27 cellular contexts compared by ENCODE assay signal in the genomic region with DNA sequence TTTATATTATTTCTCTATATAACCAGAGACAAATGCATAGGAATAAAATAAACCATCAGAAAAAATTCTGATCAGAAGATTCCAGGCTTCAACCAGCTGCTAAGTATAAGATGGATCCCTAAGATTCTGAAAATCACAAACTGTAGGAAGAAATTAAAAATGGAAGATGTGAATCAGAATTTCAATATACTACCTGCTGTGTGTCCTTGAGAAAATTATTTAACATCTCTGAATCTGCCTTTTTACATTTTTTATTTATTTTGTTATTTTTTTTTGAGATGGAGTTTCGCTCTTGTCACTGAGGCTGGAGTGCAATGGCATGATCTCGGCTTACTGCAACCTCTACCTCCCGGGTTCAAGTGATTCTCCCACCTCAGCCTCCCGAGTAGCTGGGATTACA.
"Had no signal": no experiment of that assay in that cellular context is flagged by ENCODE, and none has a peak within 500 bp of the region (broad histone marks: within the 10 kb centered on the region; RNA-seq: fewer than 3 reads in every experiment).

No MANE protein-coding gene starts in this region.

- H3K27ac Mint-ChIP-seq: dendritic cell treated with granulocyte-macrophage colony-stimulating factor and Interleukin-4, amounts not matched to agents 40 ng/mL and 50 ng/mL, for 4 days; effector memory CD8-positive, alpha-beta T cell; endodermal cell had no signal

- DNase-seq: colonic mucosa; cortex of kidney; dermis blood vessel endothelial cell; dorsolateral prefrontal cortex; effector CD4-positive, alpha-beta T cell; effector CD8-positive, alpha-beta T cell; effector memory CD4-positive, alpha-beta T cell; effector memory CD8-positive, alpha-beta T cell; endodermal cell; esophagus squamous epithelium; foreskin fibroblast; foreskin keratinocyte; foreskin melanocyte; gastrocnemius medialis; glutamatergic neuron; head of caudate nucleus; heart left ventricle; heart right ventricle had no signal

- H3K9me3 ChIP-seq: colonic mucosa, esophagus muscularis mucosa, esophagus squamous epithelium, gastrocnemius medialis, gastroesophageal sphincter, heart left ventricle, heart right ventricle had no signal

- H3K27me3 Mint-ChIP-seq: dendritic cell treated with granulocyte-macrophage colony-stimulating factor and Interleukin-4, amounts not matched to agents 40 ng/mL and 50 ng/mL, for 4 days had no signal

- ATAC-seq: effector memory CD8-positive, alpha-beta T cell; esophagus mucosa; foreskin keratinocyte; gastrocnemius medialis; gastroesophageal sphincter; heart left ventricle; heart right ventricle had no signal

- H3K27ac ChIP-seq: colonic mucosa, coronary artery, epithelial cell of prostate, esophagus squamous epithelium, foreskin keratinocyte, gastrocnemius medialis, gastroesophageal sphincter, heart left ventricle had no signal

- H3K36me3 ChIP-seq: colonic mucosa, esophagus muscularis mucosa, esophagus squamous epithelium, gastrocnemius medialis, gastroesophageal sphincter, heart left ventricle, heart right ventricle had no signal

- FAIRE-seq: colon, endometrium, frontal cortex had no signal

- H3K4me3 Mint-ChIP-seq: dendritic cell treated with granulocyte-macrophage colony-stimulating factor and Interleukin-4, amounts not matched to agents 40 ng/mL and 50 ng/mL, for 4 days; effector memory CD8-positive, alpha-beta T cell; endodermal cell had no signal

- H3K9me3 Mint-ChIP-seq: dendritic cell treated with granulocyte-macrophage colony-stimulating factor and Interleukin-4, amounts not matched to agents 40 ng/mL and 50 ng/mL, for 4 days; effector memory CD8-positive, alpha-beta T cell; endodermal cell had no signal

- H3K27me3 ChIP-seq: colonic mucosa, dorsolateral prefrontal cortex, esophagus muscularis mucosa, esophagus squamous epithelium, foreskin keratinocyte, gastrocnemius medialis, gastroesophageal sphincter, heart left ventricle, heart right ventricle had no signal

- H3K4me3 ChIP-seq: colonic mucosa, coronary artery, dorsolateral prefrontal cortex, esophagus muscularis mucosa, esophagus squamous epithelium, gastrocnemius medialis, gastroesophageal sphincter, heart left ventricle, heart right ventricle had no signal
